In genomic region chr12:1206118-1206734, GRCh38 we compare ENCODE assay signal across 21 cellular contexts.
DNase-seq lines count a peak whose midpoint lies in the region; ATAC-seq and TF ChIP-seq lines count a peak whose summit lies in the region.
"Had no signal": no experiment of that assay in that cellular context is flagged by ENCODE, and none has a peak within 500 bp of the region (broad histone marks: within the 10 kb centered on the region; RNA-seq: fewer than 3 reads in every experiment).

No MANE protein-coding gene starts in this region.

- H3K4me2 ChIP-seq in OCI-LY7 (ENCODE audit: low read length) (peak overlapping the region; percentile 100), hepatocyte (no peak overlapping the region)

- no peak overlapping the region for H3K4me3 Mint-ChIP-seq in CD14-positive monocyte

- ATAC-seq in Right ventricle myocardium inferior, result peak; percentile 24
- ATAC-seq: K562 had no signal

- H3K4me1 ChIP-seq in OCI-LY7 (ENCODE audit: insufficient read depth, low read length, poor library complexity, severe bottlenecking), result peaks cover 63% of the 10 kb centered on the region
- peaks cover 4% of the 10 kb centered on the region for H3K4me1 ChIP-seq in hepatocyte (ENCODE audit: insufficient read depth)
- H3K4me1 ChIP-seq in testis, result peaks cover 36% of the 10 kb centered on the region
- H3K4me1 ChIP-seq in esophagus squamous epithelium, result peaks cover 4 to 42% (median 8%) of the 10 kb centered on the region in 3 donors
- H3K4me1 ChIP-seq: Caco-2 had no signal

- WGBS in hepatocyte (ENCODE audit: low lambda C conversion rate, missing lambda C conversion rate), result 89% methylated on average over 1 of the region's 1 CpG
- WGBS in testis, 2 donors, result 72 to 78% methylated on average over 1 of the region's 1 CpG
- WGBS in esophagus squamous epithelium, 2 donors, result 88 to 90% methylated on average over 1 of the region's 1 CpG

- H4K20me1 ChIP-seq in OCI-LY7 (ENCODE audit: insufficient read depth, low read length) (no peaks in the 10 kb centered on the region), hepatocyte (ENCODE audit: insufficient read depth, poor library complexity, severe bottlenecking) (no peaks in the 10 kb centered on the region)

- peaks cover 6% of the 10 kb centered on the region; the same call in 1 of the 2 replicates for H3K36me3 ChIP-seq in OCI-LY7 (ENCODE audit: insufficient read depth, low read length)
- no peaks in the 10 kb centered on the region for H3K36me3 ChIP-seq in hepatocyte (replicated peaks; ENCODE audit: insufficient read depth, low read depth)
- H3K36me3 ChIP-seq in testis (ENCODE audit: low read depth, missing control alignments), result no peaks in the 10 kb centered on the region
- no peaks in the 10 kb centered on the region for H3K36me3 ChIP-seq in esophagus squamous epithelium

- H3K27ac Mint-ChIP-seq in CD14-positive monocyte, result no peak overlapping the region

- H3K27me3 ChIP-seq in hepatocyte, result no peaks in the 10 kb centered on the region
- no peaks in the 10 kb centered on the region for H3K27me3 ChIP-seq in testis
- no peaks in the 10 kb centered on the region for H3K27me3 ChIP-seq in esophagus squamous epithelium

- peaks cover 67% of the 10 kb centered on the region; the same call in 1 of the 2 replicates for H3K79me2 ChIP-seq in OCI-LY7 (ENCODE audit: insufficient read depth, low read depth, low read length)
- H3K79me2 ChIP-seq in hepatocyte, result no peaks in the 10 kb centered on the region

- CTCF ChIA-PET in OCI-LY7 (lab: Charles Lee; ENCODE audit: unreplicated experiment), result interaction anchor here (1.0 kb wide), 1 partner anchor 88 kb away, joined by 4 read pairs; no protein-coding TSS in a partner anchor

- no peaks in the 10 kb centered on the region for H3K27me3 Mint-ChIP-seq in CD14-positive monocyte (ENCODE audit: low read depth in 3 of 3)

- H3K9me3 ChIP-seq in OCI-LY7 (ENCODE audit: low read length), result no peaks in the 10 kb centered on the region
- no peaks in the 10 kb centered on the region for H3K9me3 ChIP-seq in hepatocyte (ENCODE audit: low read depth)
- no peaks in the 10 kb centered on the region for H3K9me3 ChIP-seq in testis
- H3K9me3 ChIP-seq in esophagus squamous epithelium, result no peaks in the 10 kb centered on the region
- H3K9me3 ChIP-seq: Caco-2 had no signal

- peak overlapping the region; percentile 100 for H3K27ac ChIP-seq in OCI-LY7 (ENCODE audit: low read depth, low read length, poor library complexity, severe bottlenecking)
- peak overlapping the region; percentile 17 for H3K27ac ChIP-seq in hepatocyte
- peak overlapping the region; percentile 46 to 90 for H3K27ac ChIP-seq in testis
- H3K27ac ChIP-seq in esophagus squamous epithelium, result peak overlapping the region in 2 of 4 donors; percentile 83 to 86
- H3K27ac ChIP-seq: VCaP had no signal

- TF ChIP-seq POLR2A in testis (IDR thresholded peaks at IDR 0.05), result no peak
- TF ChIP-seq POLR2A in esophagus squamous epithelium (IDR thresholded peaks at IDR 0.05), result no peak

- no TSS peak for BruUV-seq in OCI-LY7 (replicated peaks; lab: Mats Ljungman, UMichigan)

- peak overlapping the region; percentile 0; the same call in 1 of the 2 replicates for H2AFZ ChIP-seq in OCI-LY7 (ENCODE audit: low read length)
- no peak overlapping the region for H2AFZ ChIP-seq in hepatocyte

- TF ChIP-seq CTCF in OCI-LY7 (conservative IDR thresholded peaks at IDR 0.05; ENCODE audit: low read length), result no peak
- no peak for TF ChIP-seq CTCF in hepatocyte (IDR thresholded peaks at IDR 0.05; ENCODE audit: poor library complexity)
- TF ChIP-seq CTCF in testis (IDR thresholded peaks at IDR 0.05), result no peak
- no peak for TF ChIP-seq CTCF in CD14-positive monocyte (IDR thresholded peaks at IDR 0.05)
- no peak for TF ChIP-seq CTCF in esophagus squamous epithelium (IDR thresholded peaks at IDR 0.05)

- H3K36me3 Mint-ChIP-seq in CD14-positive monocyte, result peaks cover 9 to 17% of the 10 kb centered on the region in 2 donors

- peaks cover 2% of the 10 kb centered on the region for H3K4me1 Mint-ChIP-seq in CD14-positive monocyte

- H3K9me3 Mint-ChIP-seq in CD14-positive monocyte, result no peaks in the 10 kb centered on the region

- POLR2A ChIA-PET in OCI-LY7 (lab: Charles Lee), result interaction anchor here (0.6 to 2.4 kb wide), 17 partner anchors 9 to 400 kb away, joined by 3 to 14 read pairs (median 3); no protein-coding TSS in a partner anchor

- intact Hi-C loops in Right ventricle myocardium inferior (cut with DNase I), result loop anchor here (10.0 kb wide), 1 partner anchor 379 kb away; no protein-coding TSS in a partner anchor
- intact Hi-C loops in cardiac septum (cut with DNase I), result loop anchor here (10.0 kb wide), 1 partner anchor 389 kb away; the partner anchor contains the start of gene FBXL14
- intact Hi-C loops in OCI-LY7 (cut with micrococcal nuclease; ENCODE audit: unreplicated experiment), result loop anchor here (2.0 to 5.0 kb wide), 2 partner anchors 111 to 386 kb away; partner anchors contain the start of gene FBXL14
- intact Hi-C loops in testis (cut with DNase I; ENCODE audit: low total_unique reads), result no loop called here
- intact Hi-C loops in CD14-positive monocyte (cut with micrococcal nuclease), result no loop called here
- intact Hi-C loops in esophagus squamous epithelium (cut with DNase I), result no loop called here
- intact Hi-C loops in head of caudate nucleus (cut with DNase I), result no loop called here

- DNase-seq in Right ventricle myocardium inferior (ENCODE audit: missing footprints) (no peak), cardiac septum (ENCODE audit: low spot score) (no peak), OCI-LY7 (ENCODE audit: low spot score) (peak; percentile 13), hepatocyte (ENCODE audit: low spot score) (no peak), testis (no peak), CD14-positive monocyte (ENCODE audit: low spot score) (no peak), esophagus squamous epithelium (lab: John Stamatoyannopoulos, UW) (no peak), head of caudate nucleus (no peak)
- DNase-seq: activated CD8-positive, alpha-beta memory T cell treated with anti-CD3 and anti-CD28 coated beads for 24 hours; activated effector memory CD4-positive, alpha-beta T cell treated with anti-CD3 and anti-CD28 coated beads, Interleukin-2, amount 50 U/mL, for 16 hours; aorta; Caco-2; glutamatergic neuron; kidney; NCI-H1417 treated with DMSO at 0.1 percent for 48 hours; NCI-H446 treated with DMSO at 0.1 percent for 48 hours; nucleus accumbens; stimulated activated naive CD4-positive, alpha-beta T cell had no signal

- no peaks in the 10 kb centered on the region for H3K9me2 ChIP-seq in OCI-LY7 (ENCODE audit: insufficient read depth, low read length)
- no peaks in the 10 kb centered on the region for H3K9me2 ChIP-seq in hepatocyte (replicated peaks; ENCODE audit: insufficient read depth)

- H3K4me3 ChIP-seq in OCI-LY7 (ENCODE audit: low read depth, low read length, poor library complexity, severe bottlenecking) (peak overlapping the region; percentile 72), hepatocyte (no peak overlapping the region), testis (no peak overlapping the region), esophagus squamous epithelium (no peak overlapping the region)
- H3K4me3 ChIP-seq: K562, skin epidermis had no signal

Comparison
In these comparisons a context has a peak if more than half of its experiments do, and no peak if none do; other contexts are left out.
1. intact Hi-C loops: an anchor here in Right ventricle myocardium inferior (10.0 kb wide), cardiac septum (10.0 kb wide) and OCI-LY7 (2.0 to 5.0 kb wide); none called in testis, CD14-positive monocyte, esophagus squamous epithelium and head of caudate nucleus.